In genomic region chr16:527015-527903, GRCh38 we compare ENCODE assay signal across 8 cellular contexts. TPM values are rescaled to one million over a fixed set of nuclear protein-coding genes. Genes with fewer than 3 reads are reported as not detected.
DNase-seq lines count a peak whose midpoint lies in the region; ATAC-seq and TF ChIP-seq lines count a peak whose summit lies in the region.

Gene CAPN15, plus strand, starts transcription at chr16:527712. Its CDS starts 19,127 bp downstream, at chr16:546839.

- TF ChIP-seq POLR2A in adrenal gland (IDR thresholded peaks at IDR 0.05) (peak; percentile 80 to 81), prostate gland (IDR thresholded peaks at IDR 0.05) (peak; percentile 82)

- intact Hi-C loops in adrenal gland (cut with DNase I) (loop anchor here (10.0 kb wide), 2 partner anchors 92 to 132 kb away; partner anchors contain the start of gene NME4 (in 1 of the 2)), heart right ventricle (cut with DNase I) (loop anchor here in 2 of 10 donors (5.0 kb wide), 2 partner anchors 40 to 100 kb away; partner anchors contain the start of genes NHLRC4 (in 1 of the 2), PIGQ (in 1 of the 2) and RAB11FIP3 (in 1 of the 2)), prostate gland (cut with DNase I) (loop anchor here (2.0 kb wide), 1 partner anchor 102 kb away; the partner anchor contains the start of gene RAB11FIP3)

- DNase-seq in NCI-H1436 (lab: John Stamatoyannopoulos, UW) (peak; percentile 85), T-helper 1 cell (peak; percentile 74 to 87 (median 79)), adrenal gland (peak; percentile 86 to 93 (median 89)), heart right ventricle (peak; percentile 84 to 89), prostate gland (ENCODE audit: low spot score) (peak; percentile 81), ureter (ENCODE audit: low spot score) (peak; percentile 90)

- H3K9me3 ChIP-seq in adrenal gland (replicated peaks in 1 of 3), result no peaks in the 10 kb centered on the region
- no peaks in the 10 kb centered on the region for H3K9me3 ChIP-seq in heart right ventricle
- no peaks in the 10 kb centered on the region for H3K9me3 ChIP-seq in prostate gland

- ATAC-seq in HG02763 (IDR thresholded peaks at IDR 0.05; ENCODE audit: unreplicated experiment), result peak; percentile 69
- peak; percentile 83 to 92 (median 88) for ATAC-seq in heart right ventricle

- 0 to 2% (median 0%) methylated on average over 10 to 121 of the region's 129 CpGs for WGBS in adrenal gland, 4 donors
- 0 to 1% methylated on average over 105 to 129 of the region's 129 CpGs for WGBS in heart right ventricle, 2 donors
- under 1% methylated on average over 68 of the region's 129 CpGs for WGBS in prostate gland

- H3K4me1 ChIP-seq in adrenal gland (replicated peaks in 1 of 2), result peaks cover 29 to 43% of the 10 kb centered on the region in 2 donors
- peaks cover 17 to 61% (median 43%) of the 10 kb centered on the region in 9 donors for H3K4me1 ChIP-seq in heart right ventricle
- peaks cover 22% of the 10 kb centered on the region for H3K4me1 ChIP-seq in prostate gland (replicated peaks)

- H3K4me3 ChIP-seq in GM12875 (ENCODE audit: low read depth, low read length), result peak within 1 kb of the TSS; percentile 87
- H3K4me3 ChIP-seq in adrenal gland, result peak within 1 kb of the TSS; percentile 48 to 68 (median 54)
- peak within 1 kb of the TSS; percentile 64 to 96 (median 82) for H3K4me3 ChIP-seq in heart right ventricle
- peak within 1 kb of the TSS; percentile 47 to 66 for H3K4me3 ChIP-seq in prostate gland

- H3K27ac ChIP-seq in adrenal gland (peak within 1 kb of the TSS; percentile 89 to 99 (median 97)), heart right ventricle (peak within 1 kb of the TSS; percentile 87 to 100 (median 99)), prostate gland (peak within 1 kb of the TSS; percentile 96 to 97)

- H3K27me3 ChIP-seq in adrenal gland (no peaks in the 10 kb centered on the region), heart right ventricle (no peaks in the 10 kb centered on the region), prostate gland (replicated peaks; ENCODE audit: insufficient read depth) (no peaks in the 10 kb centered on the region)

- no peak for TF ChIP-seq CTCF in GM12875 (IDR thresholded peaks at IDR 0.05; ENCODE audit: borderline replicate concordance, insufficient read depth, low read depth, low read length)
- peak in 5 of 6 experiments; percentile 29 to 72 (median 47) for TF ChIP-seq CTCF in adrenal gland (IDR thresholded peaks at IDR 0.05)
- TF ChIP-seq CTCF in heart right ventricle (IDR thresholded peaks at IDR 0.05), result peak in 4 of 9 donors; percentile 18 to 33 (median 26)
- TF ChIP-seq CTCF in prostate gland (IDR thresholded peaks at IDR 0.05), result peak in 2 of 4 experiments; percentile 40 to 51

- H3K36me3 ChIP-seq in adrenal gland (replicated peaks in 1 of 2), result no peaks in the 10 kb centered on the region
- peaks cover 0 to 6% (median 0%) of the 10 kb centered on the region in 9 donors for H3K36me3 ChIP-seq in heart right ventricle
- no peaks in the 10 kb centered on the region for H3K36me3 ChIP-seq in prostate gland

RNA-seq across cellular contexts. Expression of gene CAPN15, which starts in this region (rescaled TPM):
- 10 to 100 TPM; 26.3 to 45.8 (median 43.0) TPM for total RNA-seq in adrenal gland
- polyA plus RNA-seq in adrenal gland, result 10 to 100 TPM in 2 of 3 donors, 1 to 10 TPM in 1; 2.3 to 91.8 (median 56.8) TPM
- 10 to 100 TPM; 11.1 to 23.4 (median 15.3) TPM for total RNA-seq in heart right ventricle
- 10 to 100 TPM; 19.2 to 39.5 TPM for polyA plus RNA-seq in heart right ventricle
- total RNA-seq in prostate gland, result 10 to 100 TPM; 59.7 to 80.7 TPM
- 60.1 TPM for total RNA-seq in ureter

Comparison
In these comparisons a context has a peak if more than half of its experiments do, and no peak if none do; other contexts are left out.
1. Peak in every context shown above with its lines: DNase-seq, ATAC-seq, H3K4me3 ChIP-seq and H3K27ac ChIP-seq.